ENCODE assay signal across 1 cellular context in genomic region chr19:29590278-29590677, GRCh38.
TF ChIP-seq lines count a peak whose summit lies in the region.

No MANE protein-coding gene starts in this region.

TF ChIP-seq in GM12878, 131 proteins besides CTCF, POLR2A, EP300 and RAD21 (continued from another document):
- TF ChIP-seq MLLT1 (IDR thresholded peaks at IDR 0.05) = no peak
